1 cellular context compared by ENCODE assay signal in the genomic region with DNA sequence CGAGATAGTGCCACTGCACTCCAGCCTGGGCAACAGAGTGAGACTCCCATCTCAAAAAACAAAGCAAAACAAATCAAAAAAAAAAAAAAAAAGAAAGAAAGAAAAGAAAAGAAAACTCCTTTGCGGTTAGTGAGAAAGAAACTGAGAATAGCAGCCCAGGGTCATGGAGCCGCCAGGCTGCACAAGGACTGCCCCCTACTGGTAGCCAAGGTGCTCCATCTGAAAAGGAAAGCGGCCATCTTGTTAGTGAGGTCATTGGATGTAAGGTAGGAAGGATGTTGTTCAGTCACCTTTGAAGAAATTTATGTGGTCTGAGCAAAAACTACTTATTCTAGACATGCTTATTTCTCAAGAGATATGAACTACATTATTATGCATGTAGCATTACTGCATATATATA.
TF ChIP-seq lines count a peak whose summit lies in the region.

No MANE protein-coding gene starts in this region.

TF ChIP-seq in H1, 55 proteins besides CTCF, POLR2A, EP300 and RAD21:
- TF ChIP-seq JUND (IDR thresholded peaks at IDR 0.05; ENCODE audit: low read length), result no peak
- no peak for TF ChIP-seq BCL11A (IDR thresholded peaks at IDR 0.05; ENCODE audit: low read depth in 2 of 2, low read length in 2 of 2)
- no peak for TF ChIP-seq CHD2 (IDR thresholded peaks at IDR 0.05; ENCODE audit: low read length)
- no peak for TF ChIP-seq CBX8 (IDR thresholded peaks at IDR 0.05; ENCODE audit: borderline replicate concordance, low read depth, low read length)
- TF ChIP-seq TAF1 (IDR thresholded peaks at IDR 0.05; ENCODE audit: low read depth, low read length), result no peak
- peak; percentile 92 for TF ChIP-seq YY1 (IDR thresholded peaks at IDR 0.05; ENCODE audit: low read depth, low read length)
